22 cellular contexts compared by ENCODE assay signal in the genomic region with DNA sequence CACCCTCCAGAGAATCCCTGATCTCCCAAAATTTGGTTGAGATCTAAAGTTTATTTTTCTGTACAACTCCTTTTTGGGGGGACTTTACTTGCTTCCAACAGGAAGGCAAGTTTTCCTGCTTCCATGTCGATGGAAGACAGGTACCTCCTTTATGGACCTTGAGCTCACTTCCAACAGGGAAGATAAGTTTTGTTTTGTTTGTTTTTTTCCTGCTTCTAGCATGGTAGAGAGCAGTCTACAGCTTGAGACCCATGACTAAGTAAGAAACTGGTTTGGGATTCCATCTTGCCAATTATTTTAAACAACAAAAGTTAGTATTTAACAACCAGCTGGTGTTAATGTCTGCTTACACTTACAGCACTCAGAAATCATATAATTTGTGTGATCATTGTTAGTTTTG.
A peak's percentile ranks its signal among the peaks of the same experiment; 100 is the strongest.
DNase-seq lines count a peak whose midpoint lies in the region; ATAC-seq, FAIRE-seq and TF ChIP-seq lines count a peak whose summit lies in the region.
"Had no signal": no experiment of that assay in that cellular context is flagged by ENCODE, and none has a peak within 500 bp of the region (broad histone marks: within the 10 kb centered on the region; RNA-seq: fewer than 3 reads in every experiment).

No MANE protein-coding gene starts in this region.

- H2AFZ ChIP-seq in GM23338 = no peak overlapping the region
- H2AFZ ChIP-seq in H1 (ENCODE audit: low read length) = no peak overlapping the region
- H2AFZ ChIP-seq: GM23248 had no signal

- H4K5ac ChIP-seq in H1 (ENCODE audit: insufficient read length, low read depth, low read length) (no peak overlapping the region), mesendoderm (ENCODE audit: low read length) (peak overlapping the region; percentile 50)

- H3K4me3 ChIP-seq in GM23338 (no peak overlapping the region), H1 (ENCODE audit: extremely low read depth in 1 of 4, insufficient read depth in 2 of 4, low read depth in 3 of 4, low read length in 4 of 4) (no peak overlapping the region), mesendoderm (ENCODE audit: low read length) (no peak overlapping the region), small intestine (ENCODE audit: low read depth in 1 of 2, low read length in 2 of 2) (no peak overlapping the region), WERI-Rb-1 (ENCODE audit: low read depth, low read length) (no peak overlapping the region), adrenal gland (no peak overlapping the region)
- H3K4me3 ChIP-seq: A549, GM23248 had no signal

- TF ChIP-seq EP300 in H1 (IDR thresholded peaks at IDR 0.05; ENCODE audit: borderline replicate concordance in 1 of 2, low read depth in 2 of 2, low read length in 2 of 2) = no peak

- no peak overlapping the region for H2BK12ac ChIP-seq in H1 (ENCODE audit: low read depth, low read length)

- 93% methylated on average over 1 of the region's 1 CpG; no CpG with 5 or more reads in 1 of the 2 experiments for WGBS in H1 (ENCODE audit: extremely low coverage in 1 of 2, insufficient coverage in 1 of 2, insufficient read length in 1 of 2, insufficient replicate concordance in 2 of 2, low coverage in 1 of 2, low lambda C conversion rate in 2 of 2, missing lambda C conversion rate in 1 of 2), 2 experiments
- WGBS in mesendoderm (ENCODE audit: extremely low coverage, insufficient coverage, low lambda C conversion rate) = no CpG with 5 or more reads among the region's 1 CpG
- WGBS in small intestine, 3 donors = 7 to 42% (median 36%) methylated on average over 1 of the region's 1 CpG
- WGBS in adrenal gland, 4 donors = 54 to 75% (median 70%) methylated on average over 1 of the region's 1 CpG

- H3K79me1 ChIP-seq in H1 (ENCODE audit: low read depth, low read length) = no peaks in the 10 kb centered on the region
- H3K79me1 ChIP-seq in mesendoderm (ENCODE audit: low read length) = no peaks in the 10 kb centered on the region

- H3K56ac ChIP-seq in H1 (replicated peaks; ENCODE audit: insufficient read length, low read depth, low read length) = no peak overlapping the region
- H3K56ac ChIP-seq in mesendoderm (ENCODE audit: low read length) = peak overlapping the region; percentile 78

- intact Hi-C loops in adrenal gland (cut with DNase I) = no loop called here

- H3K4me2 ChIP-seq in GM23338 (peak overlapping the region; percentile 27; the same call in 1 of the 2 replicates), H1 (ENCODE audit: insufficient read depth in 1 of 2, low read depth in 2 of 2, low read length in 2 of 2) (0 out of 4 replicates have a peak overlapping the region, but pooled peaks of 1 of the 2 experiments have one; percentile 32), mesendoderm (ENCODE audit: low read length) (no peak overlapping the region)
- H3K4me2 ChIP-seq: A549 had no signal

- peaks cover 3% of the 10 kb centered on the region for H3K23me2 ChIP-seq in H1 (ENCODE audit: low read depth, low read length)

- TF ChIP-seq RAD21 in H1 (IDR thresholded peaks at IDR 0.05 in 1 of 2, conservative IDR thresholded peaks at IDR 0.05 in 1 of 2; ENCODE audit: low read depth in 2 of 2, low read length in 2 of 2) = no peak

- H3K18ac ChIP-seq in H1 (ENCODE audit: extremely low read depth, low read length) = no peak overlapping the region
- H3K18ac ChIP-seq in mesendoderm (ENCODE audit: low read length) = peak overlapping the region; percentile 77

- H3K4me1 ChIP-seq in GM23338 (ENCODE audit: insufficient read depth) (peaks cover 23% of the 10 kb centered on the region), H1 (replicated peaks in 1 of 4; ENCODE audit: control insufficient read depth in 3 of 4, insufficient read depth in 4 of 4, low read length in 3 of 4) (peaks cover 0 to 7% (median 2%) of the 10 kb centered on the region in 4 experiments; a peak in 3 of 7 replicates), mesendoderm (ENCODE audit: control insufficient read depth, low read depth, low read length) (peaks cover 8% of the 10 kb centered on the region), small intestine (ENCODE audit: control insufficient read depth in 2 of 2, insufficient read depth in 1 of 2, low read depth in 1 of 2, low read length in 1 of 2) (no peaks in the 10 kb centered on the region), adrenal gland (replicated peaks in 1 of 2) (no peaks in the 10 kb centered on the region)
- H3K4me1 ChIP-seq: A549 had no signal

- 0 out of 2 replicates have a peak overlapping the region, but pooled peaks have one; percentile 28 for H3K27ac Mint-ChIP-seq in GM23338
- H3K27ac Mint-ChIP-seq: CD4-positive, alpha-beta T cell; HFFc6 had no signal

- peaks cover 29% of the 10 kb centered on the region for H3K4me1 Mint-ChIP-seq in GM23338

- no peaks in the 10 kb centered on the region for H3K9me3 ChIP-seq in H1 (ENCODE audit: insufficient read depth in 2 of 2, low read depth in 1 of 2, low read length in 1 of 2)
- H3K9me3 ChIP-seq in small intestine (ENCODE audit: control insufficient read depth, low read depth) = no peaks in the 10 kb centered on the region
- no peaks in the 10 kb centered on the region for H3K9me3 ChIP-seq in WERI-Rb-1 (ENCODE audit: severe bottlenecking)
- H3K9me3 ChIP-seq in adrenal gland (replicated peaks in 1 of 3) = no peaks in the 10 kb centered on the region
- H3K9me3 ChIP-seq: A549 had no signal

- H3K36me3 ChIP-seq in GM23338 (ENCODE audit: insufficient read depth) (no peaks in the 10 kb centered on the region), H1 (ENCODE audit: control insufficient read depth in 2 of 4, insufficient read depth in 4 of 4, low read length in 3 of 4) (no peaks in the 10 kb centered on the region), mesendoderm (ENCODE audit: control insufficient read depth, insufficient read depth, low read length) (no peaks in the 10 kb centered on the region), small intestine (ENCODE audit: control insufficient read depth in 2 of 2, insufficient read depth in 2 of 2, low read length in 2 of 2) (no peaks in the 10 kb centered on the region), WERI-Rb-1 (no peaks in the 10 kb centered on the region), adrenal gland (replicated peaks in 1 of 2) (no peaks in the 10 kb centered on the region)

- H3K79me2 ChIP-seq in GM23338 (replicated peaks; ENCODE audit: insufficient read depth) (no peaks in the 10 kb centered on the region), H1 (ENCODE audit: control insufficient read depth in 1 of 2, insufficient read depth in 2 of 2, low read length in 2 of 2) (no peaks in the 10 kb centered on the region), mesendoderm (ENCODE audit: control insufficient read depth, insufficient read depth, low read length) (no peaks in the 10 kb centered on the region)

- H3K9me3 Mint-ChIP-seq in GM23338 = no peaks in the 10 kb centered on the region
- H3K9me3 Mint-ChIP-seq: CD4-positive, alpha-beta T cell; HFFc6 had no signal

- H2BK120ac ChIP-seq in H1 (replicated peaks; ENCODE audit: low read depth, low read length) (no peak overlapping the region), mesendoderm (ENCODE audit: low read depth, low read length) (peak overlapping the region; percentile 92)

- TF ChIP-seq POLR2A in H1 (IDR thresholded peaks at IDR 0.05; ENCODE audit: control extremely low read depth in 1 of 2, low read depth in 2 of 2, low read length in 2 of 2) (no peak), adrenal gland (IDR thresholded peaks at IDR 0.05) (no peak)

- H3K9ac ChIP-seq in H1 (replicated peaks in 1 of 4; ENCODE audit: extremely low read depth in 1 of 4, low read depth in 3 of 4, low read length in 3 of 4) = no peak overlapping the region
- no peak overlapping the region for H3K9ac ChIP-seq in mesendoderm (ENCODE audit: low read length)
- H3K9ac ChIP-seq: GM23248 had no signal

- H3K23ac ChIP-seq in H1 (ENCODE audit: insufficient read length) (no peak overlapping the region), mesendoderm (ENCODE audit: low read length) (no peak overlapping the region)

- CTCF ChIA-PET in H1 (lab: Charles Lee; ENCODE audit: partially characterized antibody) = interaction anchor here (0.9 to 7.4 kb wide), 10 partner anchors 9 to 295 kb away, joined by 3 to 93 read pairs (median 4); no protein-coding TSS in a partner anchor

- POLR2A ChIA-PET in H1 (lab: Charles Lee; ENCODE audit: partially characterized antibody) = interaction anchor here (0.7 kb wide), 1 partner anchor 74 kb away, joined by 3 read pairs; no protein-coding TSS in a partner anchor

- TF ChIP-seq CTCF in GM23338 (conservative IDR thresholded peaks at IDR 0.05; ENCODE audit: low read depth in 2 of 2) (no peak), H1 (IDR thresholded peaks at IDR 0.05; ENCODE audit: control extremely low read depth in 1 of 3, insufficient read depth in 1 of 3, low read depth in 1 of 3, low read length in 3 of 3) (no peak), WERI-Rb-1 (IDR thresholded peaks at IDR 0.05; ENCODE audit: low read depth, low read length) (no peak), adrenal gland (IDR thresholded peaks at IDR 0.05) (no peak)

- H3K4ac ChIP-seq in H1 (replicated peaks; ENCODE audit: insufficient read length, low read depth, low read length) = no peak overlapping the region
- peak overlapping the region; percentile 94 for H3K4ac ChIP-seq in mesendoderm (ENCODE audit: low read depth, low read length)

- H2AK5ac ChIP-seq in H1 (ENCODE audit: low read depth, low read length) (no peak overlapping the region), mesendoderm (ENCODE audit: low read length) (no peak overlapping the region)

- no peak overlapping the region for H3K14ac ChIP-seq in H1 (ENCODE audit: insufficient read length)

- H3K9me2 ChIP-seq in GM23338 (ENCODE audit: insufficient read depth) = no peaks in the 10 kb centered on the region

- ATAC-seq in GM23338 = no peak
- ATAC-seq: A549, HCT116, HepG2 had no signal

- H3K27me3 ChIP-seq in GM23338 (ENCODE audit: insufficient read depth) (no peaks in the 10 kb centered on the region), H1 (replicated peaks in 1 of 4; ENCODE audit: control insufficient read depth in 3 of 4, extremely low read depth in 1 of 4, insufficient read depth in 3 of 4, low read length in 3 of 4) (no peaks in the 10 kb centered on the region), mesendoderm (ENCODE audit: insufficient read depth, low read length, poor library complexity) (no peaks in the 10 kb centered on the region), small intestine (ENCODE audit: control insufficient read depth in 2 of 2, insufficient read depth in 2 of 2, low read length in 2 of 2) (no peaks in the 10 kb centered on the region), WERI-Rb-1 (ENCODE audit: insufficient read depth, low read depth, severe bottlenecking) (no peaks in the 10 kb centered on the region), adrenal gland (no peaks in the 10 kb centered on the region)

- no peak overlapping the region for H4K91ac ChIP-seq in H1 (replicated peaks; ENCODE audit: insufficient read length, low read length)

- no peak overlapping the region for H4K8ac ChIP-seq in H1 (ENCODE audit: extremely low read depth, insufficient read depth, low read length)
- no peak overlapping the region for H4K8ac ChIP-seq in mesendoderm (ENCODE audit: low read depth, low read length)

- H3K27me3 Mint-ChIP-seq in GM23338 (ENCODE audit: insufficient read depth, low read depth, poor library complexity) = peaks cover 7% of the 10 kb centered on the region
- H3K27me3 Mint-ChIP-seq: CD4-positive, alpha-beta T cell had no signal

- no peaks in the 10 kb centered on the region for H3F3A ChIP-seq in GM23338 (replicated peaks; ENCODE audit: low read depth)

- H3K4me3 Mint-ChIP-seq in GM23338 = no peak overlapping the region
- H3K4me3 Mint-ChIP-seq: CD4-positive, alpha-beta T cell; HFFc6 had no signal

- H4K20me1 ChIP-seq in GM23338 (replicated peaks; ENCODE audit: insufficient read depth) = no peaks in the 10 kb centered on the region
- H4K20me1 ChIP-seq in H1 (replicated peaks in 1 of 2; ENCODE audit: control insufficient read depth in 1 of 2, insufficient read depth in 2 of 2, low read length in 2 of 2) = no peaks in the 10 kb centered on the region

- no peaks in the 10 kb centered on the region for H3K36me3 Mint-ChIP-seq in GM23338 (ENCODE audit: low read depth)

- no peak overlapping the region for H2BK15ac ChIP-seq in H1 (ENCODE audit: low read length)
- no peak overlapping the region for H2BK15ac ChIP-seq in mesendoderm (replicated peaks; ENCODE audit: low read depth)

- DNase-seq in GM23338 (ENCODE audit: low spot score) = no peak
- no peak for DNase-seq in H1 (ENCODE audit: low read depth in 1 of 2, low spot score in 2 of 2)
- DNase-seq in mesendoderm = no peak
- DNase-seq in small intestine = peak; percentile 24
- DNase-seq in WERI-Rb-1 = no peak
- DNase-seq in adrenal gland = no peak
- DNase-seq in NCI-H2171 treated with DMSO at 0.1 percent for 48 hours (lab: John Stamatoyannopoulos, UW) = no peak
- DNase-seq: AML-193; Caco-2; CD4-positive, alpha-beta T cell; GM23248; H7; HFFc6 had no signal

- no peak overlapping the region for H2BK20ac ChIP-seq in H1 (ENCODE audit: low read length)

- FAIRE-seq in H1 (lab: Jason Lieb, UNC) (peak; percentile 58), small intestine (lab: Jason Lieb, UNC) (no peak)
- FAIRE-seq: A549, D721Med, G401.6, GM19239, HepG2 had no signal

- no peak overlapping the region for H3K27ac ChIP-seq in GM23338 (ENCODE audit: low read depth)
- H3K27ac ChIP-seq in H1 (ENCODE audit: low read depth, low read length) = no peak overlapping the region
- H3K27ac ChIP-seq in mesendoderm (ENCODE audit: low read depth, low read length) = peak overlapping the region; percentile 53
- H3K27ac ChIP-seq in small intestine (ENCODE audit: low read depth in 1 of 2, low read length in 1 of 2) = no peak overlapping the region
- no peak overlapping the region for H3K27ac ChIP-seq in WERI-Rb-1
- H3K27ac ChIP-seq in adrenal gland = no peak overlapping the region
- H3K27ac ChIP-seq: 22Rv1, A549, C4-2B, GM23248, HL-60 had no signal

- H2BK5ac ChIP-seq in H1 (ENCODE audit: low read depth, low read length) = no peak overlapping the region
- peak overlapping the region; percentile 96 for H2BK5ac ChIP-seq in mesendoderm (ENCODE audit: low read length)
